ENCODE assay signal across 11 cellular contexts in the genomic region with DNA sequence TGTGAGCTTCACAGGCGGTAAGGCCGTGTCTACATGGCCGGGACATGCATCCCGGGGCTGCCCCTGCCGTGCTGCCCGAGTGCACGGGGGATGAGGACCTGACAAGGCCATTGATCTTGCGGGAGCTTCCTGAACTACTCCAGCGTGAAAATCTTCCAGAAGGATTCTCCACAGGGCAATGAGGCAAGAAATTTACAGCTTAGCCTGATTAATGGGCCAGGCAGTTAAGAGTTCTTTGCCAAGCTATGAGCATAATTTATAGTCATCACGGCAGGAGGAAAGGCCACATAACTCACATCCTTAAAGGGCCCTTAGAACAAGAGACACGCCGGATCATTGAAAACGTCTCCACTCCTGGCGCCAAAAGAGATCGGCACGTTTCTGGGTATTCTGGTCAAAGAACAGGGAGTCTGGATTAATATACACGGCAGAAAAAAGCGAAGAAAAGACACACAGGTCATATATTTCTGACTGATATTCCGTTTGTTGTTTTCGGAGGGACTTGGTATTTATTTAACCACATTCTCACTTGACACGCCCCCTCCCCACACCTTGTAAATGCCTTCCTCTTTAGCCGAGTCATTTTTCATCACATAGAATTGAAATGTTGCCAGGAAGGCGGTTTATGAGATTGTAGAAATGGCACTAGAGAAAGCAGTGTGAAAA.
DNase-seq lines count a peak whose midpoint lies in the region; ATAC-seq and TF ChIP-seq lines count a peak whose summit lies in the region.
"Had no signal": no experiment of that assay in that cellular context is flagged by ENCODE, and none has a peak within 500 bp of the region (broad histone marks: within the 10 kb centered on the region; RNA-seq: fewer than 3 reads in every experiment).

No MANE protein-coding gene starts in this region.

- no TSS peak for BruUV-seq in Panc1 (replicated peaks; lab: Mats Ljungman, UMichigan)

- POLR2A ChIA-PET in activated CD8-positive, alpha-beta T cell treated with anti-CD3 and anti-CD28 coated beads for 36 hours (lab: Charles Lee), result no interaction called here
- POLR2A ChIA-PET in activated CD8-positive, alpha-beta T cell treated with anti-CD3 and anti-CD28 coated beads, Interleukin-2, amount 10 ng/mL, durations not matched to agents 7 days and 5 days (lab: Charles Lee), result no interaction called here
- POLR2A ChIA-PET in Panc1 (lab: Charles Lee), result no interaction called here

- H3K4me3 Mint-ChIP-seq in activated CD8-positive, alpha-beta T cell treated with anti-CD3 and anti-CD28 coated beads for 36 hours, result no peak overlapping the region
- H3K4me3 Mint-ChIP-seq in activated CD8-positive, alpha-beta T cell treated with anti-CD3 and anti-CD28 coated beads, Interleukin-2, amount 10 ng/mL, durations not matched to agents 7 days and 5 days, result no peak overlapping the region

- peaks cover 12% of the 10 kb centered on the region for H3K4me1 Mint-ChIP-seq in activated CD8-positive, alpha-beta T cell treated with anti-CD3 and anti-CD28 coated beads for 36 hours (ENCODE audit: low read depth)
- H3K4me1 Mint-ChIP-seq in activated CD8-positive, alpha-beta T cell treated with anti-CD3 and anti-CD28 coated beads, Interleukin-2, amount 10 ng/mL, durations not matched to agents 7 days and 5 days (ENCODE audit: low read depth), result peaks cover 4% of the 10 kb centered on the region

- peak; percentile 56 for ATAC-seq in activated CD8-positive, alpha-beta T cell treated with anti-CD3 and anti-CD28 coated beads for 36 hours
- no peak for ATAC-seq in activated CD8-positive, alpha-beta T cell treated with anti-CD3 and anti-CD28 coated beads, Interleukin-2, amount 10 ng/mL, durations not matched to agents 7 days and 5 days
- ATAC-seq in Panc1 (peak; percentile 49; the same call in 1 of the 2 replicates), upper lobe of right lung (peak; percentile 25), HG03378 (IDR thresholded peaks at IDR 0.05; ENCODE audit: unreplicated experiment) (no peak)
- ATAC-seq: left lobe of liver had no signal

- H3K4me1 ChIP-seq in Panc1 (ENCODE audit: control insufficient read depth, insufficient read depth, low read length) (peaks cover 30% of the 10 kb centered on the region), upper lobe of right lung (peaks cover 14% of the 10 kb centered on the region)

- in situ Hi-C loops in Panc1 (cut with HindIII; ENCODE audit: low pct_unique_long_range_greater_than_20kb, low sequenced_read_pairs), result no loop called here

- CTCF ChIA-PET in activated CD8-positive, alpha-beta T cell treated with anti-CD3 and anti-CD28 coated beads for 36 hours (lab: Charles Lee), result no interaction called here
- CTCF ChIA-PET in activated CD8-positive, alpha-beta T cell treated with anti-CD3 and anti-CD28 coated beads, Interleukin-2, amount 10 ng/mL, durations not matched to agents 7 days and 5 days (lab: Charles Lee), result no interaction called here
- CTCF ChIA-PET in Panc1 (lab: Charles Lee), result no interaction called here

- TF ChIP-seq CTCF in activated CD8-positive, alpha-beta T cell treated with anti-CD3 and anti-CD28 coated beads for 36 hours (IDR thresholded peaks at IDR 0.05), result no peak
- no peak for TF ChIP-seq CTCF in Panc1 (IDR thresholded peaks at IDR 0.05)
- TF ChIP-seq CTCF in upper lobe of right lung (IDR thresholded peaks at IDR 0.05), result no peak

- peaks cover 16% of the 10 kb centered on the region for H3K27me3 Mint-ChIP-seq in activated CD8-positive, alpha-beta T cell treated with anti-CD3 and anti-CD28 coated beads for 36 hours
- H3K27me3 Mint-ChIP-seq in activated CD8-positive, alpha-beta T cell treated with anti-CD3 and anti-CD28 coated beads, Interleukin-2, amount 10 ng/mL, durations not matched to agents 7 days and 5 days (ENCODE audit: low read depth), result peaks cover 18% of the 10 kb centered on the region

- intact Hi-C loops in activated CD8-positive, alpha-beta T cell treated with anti-CD3 and anti-CD28 coated beads for 36 hours (cut with micrococcal nuclease), result no loop called here
- intact Hi-C loops in Panc1 (cut with micrococcal nuclease; ENCODE audit: unreplicated experiment) (no loop called here), upper lobe of right lung (cut with DNase I) (no loop called here)

- H3K27me3 ChIP-seq in Panc1 (ENCODE audit: control insufficient read depth, insufficient read depth, low read length) (no peaks in the 10 kb centered on the region), upper lobe of right lung (no peaks in the 10 kb centered on the region)

- H3K36me3 ChIP-seq in Panc1 (ENCODE audit: control insufficient read depth, insufficient read depth, low read length) (no peaks in the 10 kb centered on the region), upper lobe of right lung (no peaks in the 10 kb centered on the region)

- H3K27ac ChIP-seq in Panc1 (ENCODE audit: low read length) (peak overlapping the region; percentile 34; the same call in 1 of the 2 replicates), upper lobe of right lung (no peak overlapping the region)
- H3K27ac ChIP-seq: skin epidermis had no signal

- peak; percentile 50 for DNase-seq in activated CD8-positive, alpha-beta T cell treated with anti-CD3 and anti-CD28 coated beads for 36 hours
- no peak for DNase-seq in activated CD8-positive, alpha-beta T cell treated with anti-CD3 and anti-CD28 coated beads, Interleukin-2, amount 10 ng/mL, durations not matched to agents 7 days and 5 days
- no peak for DNase-seq in Panc1 (ENCODE audit: low read depth, low spot score)
- peak; percentile 47 for DNase-seq in islet precursor cell
- no peak for DNase-seq in upper lobe of right lung
- DNase-seq in iPS-NIHi7 (ENCODE audit: extremely low spot score), result no peak
- no peak for DNase-seq in stimulated activated CD4-positive, alpha-beta T cell treated with anti-CD3 and anti-CD28 coated beads, Interleukin-4, amount 100 ng/mL, for 4 hours
- DNase-seq: effector CD4-positive, alpha-beta T cell had no signal

- H3K27ac Mint-ChIP-seq in activated CD8-positive, alpha-beta T cell treated with anti-CD3 and anti-CD28 coated beads for 36 hours, result no peak overlapping the region
- no peak overlapping the region for H3K27ac Mint-ChIP-seq in activated CD8-positive, alpha-beta T cell treated with anti-CD3 and anti-CD28 coated beads, Interleukin-2, amount 10 ng/mL, durations not matched to agents 7 days and 5 days

- H3K9me3 Mint-ChIP-seq in activated CD8-positive, alpha-beta T cell treated with anti-CD3 and anti-CD28 coated beads for 36 hours, result no peaks in the 10 kb centered on the region
- peaks cover 6% of the 10 kb centered on the region for H3K9me3 Mint-ChIP-seq in activated CD8-positive, alpha-beta T cell treated with anti-CD3 and anti-CD28 coated beads, Interleukin-2, amount 10 ng/mL, durations not matched to agents 7 days and 5 days (ENCODE audit: insufficient read depth)

- H3K4me3 ChIP-seq in Panc1 (ENCODE audit: low read depth in 2 of 2, low read length in 2 of 2) (no peak overlapping the region), upper lobe of right lung (no peak overlapping the region)
- H3K4me3 ChIP-seq: skin epidermis had no signal

- H3K36me3 Mint-ChIP-seq in activated CD8-positive, alpha-beta T cell treated with anti-CD3 and anti-CD28 coated beads for 36 hours (ENCODE audit: low read depth), result no peaks in the 10 kb centered on the region
- H3K36me3 Mint-ChIP-seq in activated CD8-positive, alpha-beta T cell treated with anti-CD3 and anti-CD28 coated beads, Interleukin-2, amount 10 ng/mL, durations not matched to agents 7 days and 5 days (ENCODE audit: low read depth), result no peaks in the 10 kb centered on the region

- H3K9me3 ChIP-seq in Panc1 (ENCODE audit: control insufficient read depth, insufficient read depth, low read depth, low read length) (peaks cover 3% of the 10 kb centered on the region; the same call in 1 of the 2 replicates), upper lobe of right lung (no peaks in the 10 kb centered on the region)

Comparison
In these comparisons a context has a peak if more than half of its experiments do, and no peak if none do; other contexts are left out.
1. ATAC-seq: peak in activated CD8-positive, alpha-beta T cell treated with anti-CD3 and anti-CD28 coated beads for 36 hours (single experiment), Panc1 (single experiment) and upper lobe of right lung (single experiment); none in activated CD8-positive, alpha-beta T cell treated with anti-CD3 and anti-CD28 coated beads, Interleukin-2, amount 10 ng/mL, durations not matched to agents 7 days and 5 days (single experiment) and HG03378 (single experiment).
2. DNase-seq: peak in activated CD8-positive, alpha-beta T cell treated with anti-CD3 and anti-CD28 coated beads for 36 hours (single experiment) and islet precursor cell (single experiment); none in activated CD8-positive, alpha-beta T cell treated with anti-CD3 and anti-CD28 coated beads, Interleukin-2, amount 10 ng/mL, durations not matched to agents 7 days and 5 days (single experiment), Panc1 (single experiment), upper lobe of right lung (single experiment), iPS-NIHi7 (single experiment) and stimulated activated CD4-positive, alpha-beta T cell treated with anti-CD3 and anti-CD28 coated beads, Interleukin-4, amount 100 ng/mL, for 4 hours (0 of 2).